ENCODE assay signal across 12 cellular contexts in genomic region chrX:29531336-29531735, GRCh38.
DNase-seq lines count a peak whose midpoint lies in the region; ATAC-seq and TF ChIP-seq lines count a peak whose summit lies in the region.
"Had no signal": no experiment of that assay in that cellular context is flagged by ENCODE, and none has a peak within 500 bp of the region (broad histone marks: within the 10 kb centered on the region; RNA-seq: fewer than 3 reads in every experiment).

No MANE protein-coding gene starts in this region.

- H3K9me3 Mint-ChIP-seq in endothelial cell (ENCODE audit: unreplicated experiment), result no peaks in the 10 kb centered on the region
- H3K9me3 Mint-ChIP-seq: dendritic cell treated with granulocyte-macrophage colony-stimulating factor and Interleukin-4, amounts not matched to agents 40 ng/mL and 50 ng/mL, for 4 days; memory B cell had no signal

- no peak for TF ChIP-seq CTCF in endothelial cell (IDR thresholded peaks at IDR 0.05; ENCODE audit: unreplicated experiment)

- peaks cover 2% of the 10 kb centered on the region for H3K27me3 Mint-ChIP-seq in endothelial cell (ENCODE audit: unreplicated experiment)
- H3K27me3 Mint-ChIP-seq: CD4-positive, CD25-positive, alpha-beta regulatory T cell; dendritic cell treated with granulocyte-macrophage colony-stimulating factor and Interleukin-4, amounts not matched to agents 40 ng/mL and 50 ng/mL, for 4 days; memory B cell had no signal

- H3K4me3 Mint-ChIP-seq in endothelial cell (ENCODE audit: unreplicated experiment), result no peak overlapping the region
- H3K4me3 Mint-ChIP-seq: CD4-positive, CD25-positive, alpha-beta regulatory T cell; dendritic cell treated with granulocyte-macrophage colony-stimulating factor and Interleukin-4, amounts not matched to agents 40 ng/mL and 50 ng/mL, for 4 days; memory B cell had no signal

- peak; percentile 71 for ATAC-seq in GM18868 (IDR thresholded peaks at IDR 0.05; ENCODE audit: unreplicated experiment)
- peak; percentile 86 for ATAC-seq in GM21528 (IDR thresholded peaks at IDR 0.05; ENCODE audit: low FRiP score, unreplicated experiment)
- ATAC-seq in HG02981 (IDR thresholded peaks at IDR 0.05; ENCODE audit: unreplicated experiment), result peak; percentile 82
- ATAC-seq in HG03571 (IDR thresholded peaks at IDR 0.05; ENCODE audit: unreplicated experiment), result peak; percentile 86
- ATAC-seq in Right ventricle myocardium superior (ENCODE audit: poor library complexity), result no peak
- ATAC-seq in GM19397 (IDR thresholded peaks at IDR 0.05; ENCODE audit: unreplicated experiment), result no peak

- intact Hi-C loops in Right ventricle myocardium superior (cut with DNase I), result no loop called here

- H3K4me1 Mint-ChIP-seq in endothelial cell (ENCODE audit: unreplicated experiment), result peaks cover 4% of the 10 kb centered on the region
- H3K4me1 Mint-ChIP-seq: CD4-positive, CD25-positive, alpha-beta regulatory T cell; memory B cell had no signal

- no peak overlapping the region for H3K27ac Mint-ChIP-seq in endothelial cell (ENCODE audit: unreplicated experiment)
- H3K27ac Mint-ChIP-seq: CD4-positive, CD25-positive, alpha-beta regulatory T cell; dendritic cell treated with granulocyte-macrophage colony-stimulating factor and Interleukin-4, amounts not matched to agents 40 ng/mL and 50 ng/mL, for 4 days; memory B cell had no signal

- DNase-seq in endothelial cell (ENCODE audit: low spot score), result no peak
- no peak for DNase-seq in Right ventricle myocardium superior
- DNase-seq in NCI-H226, result no peak
- DNase-seq: CD4-positive, CD25-positive, alpha-beta regulatory T cell; NCI-H1436 treated with DMSO at 0.1 percent for 48 hours had no signal

- H3K36me3 Mint-ChIP-seq in endothelial cell (ENCODE audit: low read depth, unreplicated experiment), result no peaks in the 10 kb centered on the region
- H3K36me3 Mint-ChIP-seq: CD4-positive, CD25-positive, alpha-beta regulatory T cell; memory B cell had no signal

Comparison
In these comparisons a context has a peak if more than half of its experiments do, and no peak if none do; other contexts are left out.
1. ATAC-seq: peak in GM18868 (single experiment), GM21528 (single experiment), HG02981 (single experiment) and HG03571 (single experiment); none in Right ventricle myocardium superior (single experiment) and GM19397 (single experiment).